Comparison of ENCODE assay signal across 8 cellular contexts in genomic region chr19:38877781-38878574, GRCh38. TPM values are rescaled to one million over a fixed set of nuclear protein-coding genes. Genes with fewer than 3 reads are reported as not detected.
DNase-seq lines count a peak whose midpoint lies in the region; ATAC-seq lines count a peak whose summit lies in the region.

RINL (minus strand) TSS chr19:38878275; CDS start chr19:38876742, 1,533 bp downstream.

- DNase-seq in CMK (ENCODE audit: low read depth) (peak; percentile 68), NOMO-1 treated with DMSO at 0.1 percent for 48 hours (lab: John Stamatoyannopoulos, UW; ENCODE audit: unreplicated experiment) (peak; percentile 69), cardiac septum (ENCODE audit: low spot score) (peak; percentile 84), middle frontal gyrus (ENCODE audit: extremely low spot score, low spot score) (no peak)
- DNase-seq in activated CD8-positive, alpha-beta memory T cell treated with anti-CD3 and anti-CD28 coated beads, Interleukin-2, amount 50 U/mL, for 4 hours: peak; percentile 66
- DNase-seq in stimulated activated CD4-positive, alpha-beta T cell treated with anti-CD3 and anti-CD28 coated beads, Interleukin-15, amount 100 ng/mL, for 1 hour (ENCODE audit: low read depth in 1 of 2, low spot score in 1 of 2): peak; percentile 50

- intact Hi-C loops in cardiac septum (cut with DNase I): no loop called here

- ATAC-seq in HG02763 (IDR thresholded peaks at IDR 0.05; ENCODE audit: unreplicated experiment): peak; percentile 57
- ATAC-seq in HG02840 (IDR thresholded peaks at IDR 0.05; ENCODE audit: low FRiP score, unreplicated experiment): no peak

RNA-seq across cellular contexts. Expression of gene RINL, which starts in this region (rescaled TPM):
- 2.0 TPM for total RNA-seq in cardiac septum
